16 cellular contexts compared by ENCODE assay signal in genomic region chr11:71794386-71795040, GRCh38. TPM values are rescaled to one million over a fixed set of nuclear protein-coding genes. Genes with fewer than 3 reads are reported as not detected.
A peak's percentile ranks its signal among the peaks of the same experiment; 100 is the strongest.
DNase-seq lines count a peak whose midpoint lies in the region; FAIRE-seq and TF ChIP-seq lines count a peak whose summit lies in the region.
"Not testable (repeated sequence)": the region's sequence is repeated elsewhere in the genome, so short reads cannot be mapped to it uniquely, and the experiment has no call there.
"Had no signal": no experiment of that assay in that cellular context is flagged by ENCODE, and none has a peak within 500 bp of the region (broad histone marks: within the 10 kb centered on the region; RNA-seq: fewer than 3 reads in every experiment).

No MANE protein-coding gene starts in this region.

- peak; percentile 76 for FAIRE-seq in HTR-8/SVneo (lab: Jason Lieb, UNC)

- CTCF ChIA-PET in AG04450 (lab: Charles Lee): not testable (repeated sequence)
- CTCF ChIA-PET in RWPE1 (lab: Yijun Ruan, JAX): interaction anchor here (0.6 kb wide), 1 partner anchor 82 kb away, joined by 3 read pairs; no protein-coding TSS in a partner anchor

- not testable (repeated sequence) for H3K27me3 ChIP-seq in AG04450 (ENCODE audit: control insufficient read depth, insufficient read depth, low read length)

- H3K4me3 ChIP-seq in AG04450 (ENCODE audit: low read depth, low read length); epithelial cell of esophagus (ENCODE audit: low read length): not testable (repeated sequence)

- POLR2A ChIA-PET in AG04450 (lab: Yijun Ruan, JAX); RWPE1 (lab: Yijun Ruan, JAX; ENCODE audit: low non-redundant PET): not testable (repeated sequence)

- DNase-seq in AG04450 (ENCODE audit: low read depth, low spot score); RWPE1 (ENCODE audit: low spot score): not testable (repeated sequence)
- DNase-seq in ELR (ENCODE audit: low read depth) (peak; percentile 85), HTR-8/SVneo (ENCODE audit: insufficient read length, low spot score) (peak; percentile 18), amniotic epithelial cell (ENCODE audit: low read depth) (peak; percentile 72), epithelial cell of esophagus (ENCODE audit: low read depth) (peak; percentile 50), hepatic stellate cell (ENCODE audit: low spot score) (peak; percentile 67), renal cortical epithelial cell (ENCODE audit: low read depth) (peak; percentile 85)

- H3K27ac ChIP-seq in AG04450 (ENCODE audit: low read depth, low read length): peak overlapping the region; percentile 11
- H3K27ac ChIP-seq in RWPE1: peak overlapping the region; percentile 54

- TF ChIP-seq CTCF in AG04450 (IDR thresholded peaks at IDR 0.05; ENCODE audit: low read depth, low read length); RWPE1 (conservative IDR thresholded peaks at IDR 0.05; ENCODE audit: low read depth); epithelial cell of esophagus (IDR thresholded peaks at IDR 0.05; ENCODE audit: insufficient read depth, low read depth, low read length, missing control alignments): not testable (repeated sequence)

- not testable (repeated sequence) for H3K9me3 ChIP-seq in AG04450 (ENCODE audit: control insufficient read depth, insufficient read depth, low read length)

RNA-seq across cellular contexts. Expression of gene DEFB108B, which starts 38.5 kb away (rescaled TPM):
- polyA plus RNA-seq in AG04450 (2011; rRNA removed): not detected in 2 replicates
- not detected in 2 replicates for polyA minus RNA-seq in AG04450 (2011; rRNA and poly(A)+ RNA removed)
- total RNA-seq in renal cortical epithelial cell: not detected in 2 replicates
- total RNA-seq: A673; activated naive CD4-positive, alpha-beta T cell treated with anti-CD3 and anti-CD28 coated beads for 36 hours; CD4-positive, alpha-beta memory T cell; heart left ventricle; left lung; right lobe of liver; upper lobe of left lung had no signal
- polyA plus RNA-seq: CD4-positive, alpha-beta memory T cell; esophagus; heart left ventricle had no signal
